1 cellular context compared by ENCODE assay signal in genomic region chr1:118978914-118979701, GRCh38.
TF ChIP-seq lines count a peak whose summit lies in the region.

No MANE protein-coding gene starts in this region.

TF ChIP-seq in GM12878, 131 proteins besides CTCF, POLR2A, EP300 and RAD21:
- no peak for TF ChIP-seq PKNOX1 (IDR thresholded peaks at IDR 0.05)
- no peak for TF ChIP-seq RB1 (IDR thresholded peaks at IDR 0.05; ENCODE audit: borderline replicate concordance)
- no peak for TF ChIP-seq ESRRA (IDR thresholded peaks at IDR 0.05; ENCODE audit: low read length)
- TF ChIP-seq EZH2 (IDR thresholded peaks at IDR 0.05; ENCODE audit: borderline replicate concordance, control insufficient read depth, low read depth, low read length): 0 out of 2 replicates have a peak, but pooled peaks have one; percentile 87
- TF ChIP-seq PML (IDR thresholded peaks at IDR 0.05; ENCODE audit: low read length): no peak
- no peak for TF ChIP-seq CEBPZ (IDR thresholded peaks at IDR 0.05; ENCODE audit: low read depth, low read length)
- no peak for TF ChIP-seq GABPA (IDR thresholded peaks at IDR 0.05; ENCODE audit: low read depth)
- no peak for TF ChIP-seq ZNF384 (IDR thresholded peaks at IDR 0.05; ENCODE audit: borderline replicate concordance, low read depth, low read length)
